Comparison of ENCODE assay signal across 8 cellular contexts in genomic region chr7:6953138-6953792, GRCh38.
A peak's percentile ranks its signal among the peaks of the same experiment; 100 is the strongest.
DNase-seq lines count a peak whose midpoint lies in the region; ATAC-seq, FAIRE-seq and TF ChIP-seq lines count a peak whose summit lies in the region.
"Not testable (repeated sequence)": the region's sequence is repeated elsewhere in the genome, so short reads cannot be mapped to it uniquely, and the experiment has no call there.

No MANE protein-coding gene starts in this region.

- not testable (repeated sequence) for H3K4me1 Mint-ChIP-seq in astrocyte (ENCODE audit: low read depth, unreplicated experiment); osteocyte (ENCODE audit: unreplicated experiment)

- not testable (repeated sequence) for H4K20me1 ChIP-seq in OCI-LY1 (ENCODE audit: insufficient read depth, low read length); astrocyte (ENCODE audit: insufficient read depth, low read length); keratinocyte (ENCODE audit: control insufficient read depth, extremely low read depth, insufficient read depth, low read length)

- WGBS in upper lobe of left lung, 2 donors: 33 to 37% methylated on average over 15 to 16 of the region's 16 CpGs

- not testable (repeated sequence) for H3K9ac ChIP-seq in OCI-LY1 (ENCODE audit: low read length); astrocyte (ENCODE audit: low read length)
- peak overlapping the region; percentile 71 for H3K9ac ChIP-seq in keratinocyte (ENCODE audit: control insufficient read depth, extremely low read depth, insufficient read depth, low read length)

- not testable (repeated sequence) for H3K36me3 Mint-ChIP-seq in astrocyte (ENCODE audit: low read depth, unreplicated experiment); osteocyte (ENCODE audit: unreplicated experiment)

- H3K4me2 ChIP-seq in OCI-LY1 (ENCODE audit: low read length); astrocyte (ENCODE audit: low read length): not testable (repeated sequence)
- H3K4me2 ChIP-seq in keratinocyte (ENCODE audit: control insufficient read depth, extremely low read depth, insufficient read depth, low read depth, low read length): peak overlapping the region; percentile 76

- not testable (repeated sequence) for FAIRE-seq in astrocyte (lab: Jason Lieb, UNC); keratinocyte (lab: Jason Lieb, UNC)

- not testable (repeated sequence) for TF ChIP-seq EP300 in upper lobe of left lung (IDR thresholded peaks at IDR 0.05)

- dilution Hi-C loops in keratinocyte (cut with MboI; ENCODE audit: extremely low pct_ligation_motif_present, low sequenced_read_pairs): not testable (repeated sequence)

- H3K27me3 Mint-ChIP-seq in astrocyte (ENCODE audit: low read depth, unreplicated experiment): not testable (repeated sequence)
- peaks cover 10% of the 10 kb centered on the region for H3K27me3 Mint-ChIP-seq in osteocyte (ENCODE audit: unreplicated experiment)

- H3K9me3 Mint-ChIP-seq in astrocyte (ENCODE audit: unreplicated experiment); osteocyte (ENCODE audit: unreplicated experiment): not testable (repeated sequence)

- H3F3A ChIP-seq in OCI-LY1 (ENCODE audit: insufficient read depth, low read length): not testable (repeated sequence)

- H3K27me3 ChIP-seq in OCI-LY1 (ENCODE audit: insufficient read depth, low read length); astrocyte (ENCODE audit: insufficient read depth, low read length); keratinocyte (ENCODE audit: control insufficient read depth, extremely low read depth, insufficient read depth, low read length); upper lobe of left lung: not testable (repeated sequence)

- H3K27ac Mint-ChIP-seq in astrocyte (ENCODE audit: unreplicated experiment); osteocyte (ENCODE audit: unreplicated experiment): not testable (repeated sequence)

- not testable (repeated sequence) for H3K36me3 ChIP-seq in OCI-LY1 (ENCODE audit: insufficient read depth, low read length); astrocyte (ENCODE audit: insufficient read depth, low read length); keratinocyte (ENCODE audit: control insufficient read depth in 2 of 2, extremely low read depth in 1 of 2, insufficient read depth in 2 of 2, low read length in 2 of 2); upper lobe of left lung

- H3K27ac ChIP-seq in OCI-LY1 (ENCODE audit: low read depth, low read length, poor library complexity, severe bottlenecking); astrocyte (ENCODE audit: low read depth, low read length): not testable (repeated sequence)
- H3K27ac ChIP-seq in keratinocyte (ENCODE audit: control insufficient read depth, insufficient read depth, low read length): peak overlapping the region; percentile 76
- peak overlapping the region in 3 of 4 donors; percentile 49 to 75 (median 53) for H3K27ac ChIP-seq in upper lobe of left lung

- not testable (repeated sequence) for H3K9me1 ChIP-seq in keratinocyte (ENCODE audit: control insufficient read depth, extremely low read depth, insufficient read depth, low read length)

- not testable (repeated sequence) for ATAC-seq in upper lobe of left lung (ENCODE audit: low FRiP score in 2 of 2)

- not testable (repeated sequence) for H3K4me3 Mint-ChIP-seq in astrocyte (ENCODE audit: unreplicated experiment); osteocyte (ENCODE audit: unreplicated experiment)

- not testable (repeated sequence) for H3K79me2 ChIP-seq in OCI-LY1 (ENCODE audit: insufficient read depth, low read length); astrocyte (ENCODE audit: insufficient read depth, low read length); keratinocyte (ENCODE audit: control insufficient read depth, insufficient read depth, low read length)

- H3K9me2 ChIP-seq in OCI-LY1 (ENCODE audit: low read depth, low read length): not testable (repeated sequence)

- TF ChIP-seq CTCF in OCI-LY1 (IDR thresholded peaks at IDR 0.05; ENCODE audit: low read length): peak; percentile 22; the same call in 1 of the 2 replicates
- TF ChIP-seq CTCF in astrocyte (IDR thresholded peaks at IDR 0.05; ENCODE audit: insufficient read depth, low read depth, low read length): peak; percentile 6
- TF ChIP-seq CTCF in epithelial cell of esophagus (IDR thresholded peaks at IDR 0.05; ENCODE audit: insufficient read depth, low read depth, low read length, missing control alignments): peak; percentile 37
- TF ChIP-seq CTCF in keratinocyte (optimal IDR thresholded peaks at IDR 0.05 in 1 of 3, IDR thresholded peaks at IDR 0.05 in 1 of 3, conservative IDR thresholded peaks at IDR 0.05 in 1 of 3; ENCODE audit: extremely low read depth in 1 of 3, insufficient read depth in 2 of 3, low read length in 3 of 3): peak in 2 of 3 experiments; percentile 13 to 15
- peak; percentile 58 for TF ChIP-seq CTCF in osteocyte (IDR thresholded peaks at IDR 0.05)
- TF ChIP-seq CTCF in upper lobe of left lung (IDR thresholded peaks at IDR 0.05): peak in 4 of 6 experiments; percentile 25 to 33 (median 28)

- TF ChIP-seq POLR2A in upper lobe of left lung (IDR thresholded peaks at IDR 0.05): not testable (repeated sequence)

- H3K4me1 ChIP-seq in OCI-LY1 (ENCODE audit: insufficient read depth, low read length, severe bottlenecking); astrocyte (ENCODE audit: insufficient read depth, low read length); keratinocyte (ENCODE audit: control insufficient read depth, extremely low read depth, insufficient read depth, low read length); upper lobe of left lung: not testable (repeated sequence)

- not testable (repeated sequence) for H3K4me3 ChIP-seq in OCI-LY1 (ENCODE audit: low read depth, low read length, poor library complexity, severe bottlenecking); astrocyte (ENCODE audit: insufficient read depth, low read depth, low read length)
- peak overlapping the region; percentile 29 for H3K4me3 ChIP-seq in epithelial cell of esophagus (ENCODE audit: low read length)
- peak overlapping the region; percentile 10 to 57 (median 29) for H3K4me3 ChIP-seq in keratinocyte (ENCODE audit: control insufficient read depth in 2 of 3, extremely low read depth in 1 of 3, insufficient read depth in 2 of 3, low read depth in 1 of 3, low read length in 3 of 3)
- H3K4me3 ChIP-seq in upper lobe of left lung: peak overlapping the region in 1 of 4 donors; percentile 20

- peak; percentile 66 for DNase-seq in DMS53 (lab: John Stamatoyannopoulos, UW)
- DNase-seq in HCEC 1CT: peak; percentile 1
- not testable (repeated sequence) for DNase-seq in astrocyte (ENCODE audit: low read depth); keratinocyte (ENCODE audit: low read depth, low spot score); osteocyte (ENCODE audit: extremely low spot score, unreplicated experiment); upper lobe of left lung
- peak; percentile 19 for DNase-seq in epithelial cell of esophagus (ENCODE audit: low read depth)

- H3K9me3 ChIP-seq in OCI-LY1 (ENCODE audit: low read length); astrocyte (ENCODE audit: insufficient read depth, low read depth, low read length); keratinocyte (ENCODE audit: control insufficient read depth, low read depth, low read length); upper lobe of left lung: not testable (repeated sequence)

- H2AFZ ChIP-seq in OCI-LY1 (ENCODE audit: low read length); astrocyte (ENCODE audit: low read depth, low read length): not testable (repeated sequence)
- H2AFZ ChIP-seq in keratinocyte (ENCODE audit: control insufficient read depth, low read length): peak overlapping the region; percentile 63

Comparison
In these comparisons a context has a peak if more than half of its experiments do, and no peak if none do; other contexts are left out.
1. CTCF ChIP-seq: peak in every context shown above with its lines; median percentile 58 in osteocyte; 37 in epithelial cell of esophagus; 28 in upper lobe of left lung; 22 in OCI-LY1; 14 in keratinocyte; 6 in astrocyte.